20 cellular contexts compared by ENCODE assay signal in genomic region chr7:137697026-137697425, GRCh38.
DNase-seq lines count a peak whose midpoint lies in the region; ATAC-seq and TF ChIP-seq lines count a peak whose summit lies in the region.
"Had no signal": no experiment of that assay in that cellular context is flagged by ENCODE, and none has a peak within 500 bp of the region (broad histone marks: within the 10 kb centered on the region; RNA-seq: fewer than 3 reads in every experiment).

No MANE protein-coding gene starts in this region.

- H3K27ac Mint-ChIP-seq in chondrocyte (ENCODE audit: unreplicated experiment) = peak overlapping the region; percentile 13

- peaks cover 45% of the 10 kb centered on the region for H3K4me1 Mint-ChIP-seq in chondrocyte (ENCODE audit: low read depth)
- H3K4me1 Mint-ChIP-seq in activated T-cell treated with anti-CD3 and anti-CD28 coated beads, Interleukin-2, amount 50 U/mL, for 4 hours (ENCODE audit: low read depth) = no peaks in the 10 kb centered on the region

- H3K9ac ChIP-seq in BLaER1 treated with 17β-estradiol and CSF1 and Interleukin-3, amounts not matched to agents 10 nM and 100 nM = no peak overlapping the region

- H3K27me3 Mint-ChIP-seq in chondrocyte (ENCODE audit: low read depth) = no peaks in the 10 kb centered on the region
- H3K27me3 Mint-ChIP-seq in activated T-cell treated with anti-CD3 and anti-CD28 coated beads, Interleukin-2, amount 50 U/mL, for 4 hours (ENCODE audit: low read depth) = peaks cover 11% of the 10 kb centered on the region

- peaks cover 11% of the 10 kb centered on the region for H3K36me3 Mint-ChIP-seq in chondrocyte (ENCODE audit: low read depth)
- no peaks in the 10 kb centered on the region for H3K36me3 Mint-ChIP-seq in activated T-cell treated with anti-CD3 and anti-CD28 coated beads, Interleukin-2, amount 50 U/mL, for 4 hours (ENCODE audit: insufficient read depth)

- DNase-seq in chondrocyte (ENCODE audit: low spot score) (no peak), myocyte (ENCODE audit: low read depth) (peak; percentile 31), stromal cell of bone marrow (ENCODE audit: low read depth) (peak; percentile 50), dermis blood vessel endothelial cell (no peak), NCI-H2196 (lab: John Stamatoyannopoulos, UW; ENCODE audit: unreplicated experiment) (no peak)
- no peak for DNase-seq in activated T-cell treated with anti-CD3 and anti-CD28 coated beads, Interleukin-2, amount 50 U/mL, for 4 hours
- DNase-seq: BE2C, DMS153, DND-41, Kasumi-1, MV-4-11, NCI-H1105, NCI-H1436 treated with DMSO at 0.1 percent for 48 hours, NCI-H187 treated with DMSO at 0.1 percent for 48 hours, NCI-H446 treated with DMSO at 0.1 percent for 48 hours, NCI-H526, SHP77 had no signal

- no peaks in the 10 kb centered on the region for H3K36me3 ChIP-seq in BLaER1 treated with 17β-estradiol and CSF1 and Interleukin-3, amounts not matched to agents 10 nM and 100 nM
- H3K36me3 ChIP-seq: BE2C had no signal

- H3K9me3 Mint-ChIP-seq in chondrocyte (ENCODE audit: low read depth) = no peaks in the 10 kb centered on the region
- H3K9me3 Mint-ChIP-seq in activated T-cell treated with anti-CD3 and anti-CD28 coated beads, Interleukin-2, amount 50 U/mL, for 4 hours = no peaks in the 10 kb centered on the region

- no peak for TF ChIP-seq CTCF in chondrocyte (IDR thresholded peaks at IDR 0.05)

- no peaks in the 10 kb centered on the region for H3K27me3 ChIP-seq in BLaER1 treated with 17β-estradiol and CSF1 and Interleukin-3, amounts not matched to agents 10 nM and 100 nM
- H3K27me3 ChIP-seq: BE2C had no signal

- H3K4me1 ChIP-seq in BLaER1 treated with 17β-estradiol and CSF1 and Interleukin-3, amounts not matched to agents 10 nM and 100 nM = peaks cover 8 to 33% (median 22%) of the 10 kb centered on the region in 10 experiments; a peak in 17 of 20 replicates

- peak overlapping the region in 6 of 11 experiments; percentile 1 to 61 (median 28); a peak in 8 of 22 replicates for H3K27ac ChIP-seq in BLaER1 treated with 17β-estradiol and CSF1 and Interleukin-3, amounts not matched to agents 10 nM and 100 nM
- H3K27ac ChIP-seq: RWPE1 had no signal

- no peak overlapping the region for H3K4me3 ChIP-seq in BLaER1 treated with 17β-estradiol and CSF1 and Interleukin-3, amounts not matched to agents 10 nM and 100 nM
- H3K4me3 ChIP-seq: K562 had no signal

- no peaks in the 10 kb centered on the region for H4K20me1 ChIP-seq in BLaER1 treated with 17β-estradiol and CSF1 and Interleukin-3, amounts not matched to agents 10 nM and 100 nM

- ATAC-seq in activated T-cell treated with anti-CD3 and anti-CD28 coated beads, Interleukin-2, amount 50 U/mL, for 4 hours = no peak
- ATAC-seq: K562 had no signal

- no peaks in the 10 kb centered on the region for H3K9me3 ChIP-seq in BLaER1 treated with 17β-estradiol and CSF1 and Interleukin-3, amounts not matched to agents 10 nM and 100 nM (replicated peaks in 1 of 11)
- H3K9me3 ChIP-seq: BE2C had no signal

- H3K4me3 Mint-ChIP-seq in chondrocyte (ENCODE audit: unreplicated experiment) = no peak overlapping the region
- H3K4me3 Mint-ChIP-seq in activated T-cell treated with anti-CD3 and anti-CD28 coated beads, Interleukin-2, amount 50 U/mL, for 4 hours = no peak overlapping the region

- peak overlapping the region in 4 of 11 experiments; percentile 5 to 49 (median 38); a peak in 5 of 22 replicates for H3K4me2 ChIP-seq in BLaER1 treated with 17β-estradiol and CSF1 and Interleukin-3, amounts not matched to agents 10 nM and 100 nM

Comparison
In these comparisons a context has a peak if more than half of its experiments do, and no peak if none do; other contexts are left out.
1. DNase-seq: peak in myocyte (single experiment) and stromal cell of bone marrow (single experiment); none in chondrocyte (single experiment), dermis blood vessel endothelial cell (single experiment), activated T-cell treated with anti-CD3 and anti-CD28 coated beads, Interleukin-2, amount 50 U/mL, for 4 hours (single experiment) and NCI-H2196 (single experiment).